1 cellular context compared by ENCODE assay signal in genomic region chr17:78962345-78962983, GRCh38.
TF ChIP-seq lines count a peak whose summit lies in the region.

No MANE protein-coding gene starts in this region.

TF ChIP-seq in HepG2, 621 proteins besides CTCF, POLR2A, EP300 and RAD21 (continued from another document and continues in another):
- TF ChIP-seq ZNF83 (CRISPR knock-in tag; IDR thresholded peaks at IDR 0.05; ENCODE audit: borderline replicate concordance) (0 out of 2 replicates have a peak, but pooled peaks have one; percentile 71), REPIN1 (CRISPR knock-in tag; IDR thresholded peaks at IDR 0.05; ENCODE audit: borderline replicate concordance, low read depth) (peak; percentile 84), EEA1 (CRISPR knock-in tag; IDR thresholded peaks at IDR 0.05; ENCODE audit: borderline replicate concordance) (no peak), JUND (CRISPR knock-in tag; IDR thresholded peaks at IDR 0.05) (peak; percentile 86), ZNF407 (CRISPR knock-in tag; IDR thresholded peaks at IDR 0.05; ENCODE audit: not compliant biosample characterization) (no peak), THAP9 (CRISPR knock-in tag; IDR thresholded peaks at IDR 0.05; ENCODE audit: borderline replicate concordance) (0 out of 2 replicates have a peak, but pooled peaks have one; percentile 48), KDM3A (CRISPR knock-in tag; IDR thresholded peaks at IDR 0.05; ENCODE audit: low read depth) (peak; percentile 59), ZBTB26 (CRISPR knock-in tag; IDR thresholded peaks at IDR 0.05; ENCODE audit: borderline replicate concordance) (0 out of 2 replicates have a peak, but pooled peaks have one; percentile 8), ZNF33B (CRISPR knock-in tag; IDR thresholded peaks at IDR 0.05) (peak; percentile 73; the same call in 1 of the 2 replicates), MIXL1 (CRISPR knock-in tag; IDR thresholded peaks at IDR 0.05) (peak; percentile 75; the same call in 1 of the 2 replicates), TFAP4 (IDR thresholded peaks at IDR 0.05; ENCODE audit: borderline replicate concordance, low read depth) (peak; percentile 58), ZBTB43 (CRISPR knock-in tag; conservative IDR thresholded peaks at IDR 0.05) (no peak), ZNF784 (CRISPR knock-in tag; IDR thresholded peaks at IDR 0.05; ENCODE audit: borderline replicate concordance) (peak; percentile 78; the same call in 1 of the 2 replicates), RELA (CRISPR knock-in tag; IDR thresholded peaks at IDR 0.05) (0 out of 2 replicates have a peak, but pooled peaks have one; percentile 13), ZBTB25 (CRISPR knock-in tag; IDR thresholded peaks at IDR 0.05) (0 out of 2 replicates have a peak, but pooled peaks have one; percentile 43), ZXDC (CRISPR knock-in tag; IDR thresholded peaks at IDR 0.05) (0 out of 2 replicates have a peak, but pooled peaks have one; percentile 86), TOPORS (CRISPR knock-in tag; IDR thresholded peaks at IDR 0.05) (peak; percentile 87; the same call in 1 of the 2 replicates), HNRNPL (IDR thresholded peaks at IDR 0.05; ENCODE audit: low read depth, low read length) (0 out of 2 replicates have a peak, but pooled peaks have one; percentile 23), ESRRA (CRISPR knock-in tag; IDR thresholded peaks at IDR 0.05; ENCODE audit: low read depth) (peak; percentile 92), CREM (IDR thresholded peaks at IDR 0.05) (peak; percentile 83), CREM (CRISPR knock-in tag; IDR thresholded peaks at IDR 0.05) (no peak), STAG1 (CRISPR knock-in tag; IDR thresholded peaks at IDR 0.05) (0 out of 2 replicates have a peak, but pooled peaks have one; percentile 27), ZNF598 (CRISPR knock-in tag; IDR thresholded peaks at IDR 0.05; ENCODE audit: borderline replicate concordance) (0 out of 2 replicates have a peak, but pooled peaks have one; percentile 11), MYNN (CRISPR knock-in tag; IDR thresholded peaks at IDR 0.05; ENCODE audit: low read depth) (0 out of 2 replicates have a peak, but pooled peaks have one; percentile 53), ZNF331 (CRISPR knock-in tag; IDR thresholded peaks at IDR 0.05) (peak; percentile 61), ZNF441 (CRISPR knock-in tag; IDR thresholded peaks at IDR 0.05; ENCODE audit: borderline replicate concordance) (peak; percentile 88), ELK4 (CRISPR knock-in tag; IDR thresholded peaks at IDR 0.05; ENCODE audit: borderline replicate concordance) (no peak), KAT7 (CRISPR knock-in tag; IDR thresholded peaks at IDR 0.05; ENCODE audit: borderline replicate concordance) (peak; percentile 24; the same call in 1 of the 2 replicates), ONECUT2 (CRISPR knock-in tag; IDR thresholded peaks at IDR 0.05) (peak; percentile 96), SAP130 (CRISPR knock-in tag; IDR thresholded peaks at IDR 0.05; ENCODE audit: low read depth) (peak; percentile 81), MXD4 (CRISPR knock-in tag; IDR thresholded peaks at IDR 0.05) (peak; percentile 44; the same call in 1 of the 2 replicates), KLF15 (CRISPR knock-in tag; IDR thresholded peaks at IDR 0.05; ENCODE audit: borderline replicate concordance) (0 out of 2 replicates have a peak, but pooled peaks have one; percentile 13), MAX (IDR thresholded peaks at IDR 0.05) (peak; percentile 87), ZNF629 (CRISPR knock-in tag; conservative IDR thresholded peaks at IDR 0.05) (peak; percentile 33; the same call in 1 of the 2 replicates), ERF (CRISPR knock-in tag; IDR thresholded peaks at IDR 0.05) (peak; percentile 67; the same call in 1 of the 2 replicates), ZNF256 (CRISPR knock-in tag; conservative IDR thresholded peaks at IDR 0.05) (0 out of 2 replicates have a peak, but pooled peaks have one; percentile 29)
